Comparison of ENCODE assay signal across 20 cellular contexts in the genomic region with DNA sequence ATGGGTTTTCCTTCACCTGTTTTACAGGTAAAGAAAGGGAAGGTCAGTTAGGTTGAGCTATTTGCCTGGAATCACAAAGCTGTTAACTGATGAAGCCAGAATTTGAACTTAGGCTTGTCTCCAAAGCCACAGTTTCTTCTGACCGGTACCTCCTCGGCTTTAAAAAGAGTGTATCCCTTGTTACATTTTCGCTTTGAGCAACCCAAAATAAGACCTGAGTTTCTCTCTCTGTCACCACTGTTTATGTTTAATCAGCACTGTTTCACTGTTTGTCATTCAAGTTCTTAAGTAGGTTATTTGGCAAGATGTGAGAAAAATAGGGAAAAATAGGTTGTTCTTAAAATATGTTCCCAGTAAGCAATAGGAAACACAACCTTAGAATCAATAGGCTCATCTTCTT.
DNase-seq lines count a peak whose midpoint lies in the region; ATAC-seq and TF ChIP-seq lines count a peak whose summit lies in the region.
"Had no signal": no experiment of that assay in that cellular context is flagged by ENCODE, and none has a peak within 500 bp of the region (broad histone marks: within the 10 kb centered on the region; RNA-seq: fewer than 3 reads in every experiment).

No MANE protein-coding gene starts in this region.

- no peak overlapping the region for H3K4me3 ChIP-seq in thoracic aorta
- H3K4me3 ChIP-seq: BLaER1, lower lobe of right lung, right atrium auricular region, tibial nerve had no signal

- no peaks in the 10 kb centered on the region for H3K9me3 ChIP-seq in thoracic aorta
- H3K9me3 ChIP-seq: BLaER1, lower lobe of right lung, right atrium auricular region, tibial nerve had no signal

- H3K27me3 ChIP-seq in thoracic aorta (replicated peaks; ENCODE audit: insufficient read depth) = no peaks in the 10 kb centered on the region
- H3K27me3 ChIP-seq: BLaER1, right atrium auricular region, tibial nerve had no signal

- peak overlapping the region; percentile 7 to 75 for H3K27ac ChIP-seq in thoracic aorta
- H3K27ac ChIP-seq: BLaER1, lower lobe of right lung, right atrium auricular region, tibial nerve had no signal

- peaks cover 8% of the 10 kb centered on the region for H3K36me3 ChIP-seq in thoracic aorta
- H3K36me3 ChIP-seq: BLaER1, lower lobe of right lung, tibial nerve had no signal

- DNase-seq in thoracic aorta (ENCODE audit: low spot score) (no peak), DMS114 treated with DMSO at 0.1 percent for 48 hours (lab: John Stamatoyannopoulos, UW; ENCODE audit: unreplicated experiment) (no peak), NCI-H2029 treated with DMSO at 0.1 percent for 48 hours (lab: John Stamatoyannopoulos, UW) (no peak), hippocampal formation (lab: John Stamatoyannopoulos, UW) (no peak)
- DNase-seq: activated CD4-positive, CD25-positive, alpha-beta regulatory T cell; activated CD8-positive, alpha-beta memory T cell treated with anti-CD3 and anti-CD28 coated beads, Interleukin-2, amount 10 ng/mL, durations not matched to agents 7 days and 5 days; activated naive CD4-positive, alpha-beta T cell treated with anti-CD3 and anti-CD28 coated beads for 36 hours; DND-41; lower lobe of right lung; NCI-H187 treated with DMSO at 0.1 percent for 48 hours; NCI-H526; stimulated activated CD4-positive, alpha-beta T cell treated with anti-CD3 and anti-CD28 coated beads, Interleukin-2, amount 100 ng/mL, for 24 hours; stimulated activated CD8-positive, alpha-beta memory T cell treated with anti-CD3 and anti-CD28 coated beads, Interleukin-4, amount 100 ng/mL, for 48 hours had no signal

- no peak for TF ChIP-seq CTCF in thoracic aorta (IDR thresholded peaks at IDR 0.05)

- H3K4me1 ChIP-seq in thoracic aorta (ENCODE audit: control insufficient read depth in 1 of 2, low read depth in 2 of 2) = peaks cover 25 to 69% of the 10 kb centered on the region in 2 donors
- H3K4me1 ChIP-seq: BLaER1, lower lobe of right lung, right atrium auricular region had no signal

- ATAC-seq in GM19043 (IDR thresholded peaks at IDR 0.05; ENCODE audit: low read depth, unreplicated experiment) = peak; percentile 74
- ATAC-seq in GM21786 (IDR thresholded peaks at IDR 0.05; ENCODE audit: unreplicated experiment) = peak; percentile 65
- peak; percentile 73 for ATAC-seq in HG03342 (IDR thresholded peaks at IDR 0.05; ENCODE audit: unreplicated experiment)
- no peak for ATAC-seq in thoracic aorta (ENCODE audit: insufficient number of reproducible peaks, low FRiP score, low read depth)
- ATAC-seq: activated CD8-positive, alpha-beta memory T cell treated with anti-CD3 and anti-CD28 coated beads, Interleukin-2, amount 10 ng/mL, durations not matched to agents 7 days and 5 days; lower lobe of right lung; natural killer cell treated with Interleukin-12 subunit alpha and Interleukin-12 subunit beta and Interleukin-15 and Interleukin-18, amount 100 ng/mL, for 72 hours had no signal
